8 cellular contexts compared by ENCODE assay signal in genomic region chr17:19648475-19649406, GRCh38. TPM values are rescaled to one million over a fixed set of nuclear protein-coding genes. Genes with fewer than 3 reads are reported as not detected.
DNase-seq lines count a peak whose midpoint lies in the region; ATAC-seq and TF ChIP-seq lines count a peak whose summit lies in the region.

Gene ALDH3A2, plus strand, starts transcription at chr17:19648751. Its CDS starts 221 bp downstream, at chr17:19648972.

- peak within 1 kb of the TSS; percentile 89 for H3K4me3 ChIP-seq in left ventricle myocardium inferior
- H3K4me3 ChIP-seq in prostate gland: peak within 1 kb of the TSS; percentile 69 to 71
- peak within 1 kb of the TSS; percentile 66 for H3K4me3 ChIP-seq in urinary bladder (ENCODE audit: low read depth, low read length)

- under 1% methylated on average over 61 of the region's 73 CpGs for WGBS in prostate gland
- WGBS in urinary bladder: under 1% methylated on average over 73 of the region's 73 CpGs

- DNase-seq in NCI-H187 (lab: John Stamatoyannopoulos, UW): peak; percentile 66 to 89
- peak; percentile 98 for DNase-seq in left ventricle myocardium inferior
- peak; percentile 98 for DNase-seq in prostate gland (ENCODE audit: low spot score)

- H3K27ac ChIP-seq in angular gyrus (ENCODE audit: low read depth, low read length) (peak within 1 kb of the TSS; percentile 99), left ventricle myocardium inferior (replicated peaks) (peak within 1 kb of the TSS; percentile 97), prostate gland (peak within 1 kb of the TSS; percentile 95 to 97), urinary bladder (ENCODE audit: low read depth) (peak within 1 kb of the TSS; percentile 80)

- H3K27me3 ChIP-seq in left ventricle myocardium inferior (ENCODE audit: low read depth) (no peaks in the 10 kb centered on the region), prostate gland (replicated peaks; ENCODE audit: insufficient read depth) (no peaks in the 10 kb centered on the region)

- peak; percentile 92 for ATAC-seq in GM18502 (IDR thresholded peaks at IDR 0.05; ENCODE audit: poor library complexity, unreplicated experiment)
- peak; percentile 78 for ATAC-seq in HG02938 (IDR thresholded peaks at IDR 0.05; ENCODE audit: unreplicated experiment)

- peaks cover 9% of the 10 kb centered on the region for H3K36me3 ChIP-seq in left ventricle myocardium inferior
- H3K36me3 ChIP-seq in prostate gland: peaks cover 0 to 7% of the 10 kb centered on the region in 2 donors
- no peaks in the 10 kb centered on the region for H3K36me3 ChIP-seq in urinary bladder (ENCODE audit: insufficient read depth)

- intact Hi-C loops in T-helper 2 cell treated with Interferon-gamma antibody and Interleukin-4, amounts not matched to agents 100 ng/mL and 5 ng/mL, for 36 hours (cut with micrococcal nuclease): loop anchor here (2.0 to 5.0 kb wide), 3 partner anchors 134 to 286 kb away; partner anchors contain the start of genes B9D1 and MAPK7
- intact Hi-C loops in left ventricle myocardium inferior (cut with micrococcal nuclease): no loop called here
- intact Hi-C loops in prostate gland (cut with DNase I): loop anchor here (5.0 kb wide), 3 partner anchors 79 to 271 kb away; partner anchors contain the start of gene MAPK7

- peak; percentile 22 for TF ChIP-seq CTCF in left ventricle myocardium inferior (IDR thresholded peaks at IDR 0.05; ENCODE audit: borderline replicate concordance)
- peak in 1 of 4 experiments; percentile 18 for TF ChIP-seq CTCF in prostate gland (IDR thresholded peaks at IDR 0.05)

- H3K4me1 ChIP-seq in left ventricle myocardium inferior: peaks cover 69% of the 10 kb centered on the region
- H3K4me1 ChIP-seq in prostate gland (replicated peaks): peaks cover 20% of the 10 kb centered on the region
- H3K4me1 ChIP-seq in urinary bladder (ENCODE audit: insufficient read depth): no peaks in the 10 kb centered on the region

- no peaks in the 10 kb centered on the region for H3K9me3 ChIP-seq in left ventricle myocardium inferior (replicated peaks)
- no peaks in the 10 kb centered on the region for H3K9me3 ChIP-seq in prostate gland

- TF ChIP-seq POLR2A in prostate gland (IDR thresholded peaks at IDR 0.05): peak; percentile 96

RNA-seq across cellular contexts. Expression of gene ALDH3A2, which starts in this region (rescaled TPM):
- 30.1 and 32.4 TPM in 2 replicates for total RNA-seq in T-helper 2 cell treated with Interferon-gamma antibody and Interleukin-4, amounts not matched to agents 100 ng/mL and 5 ng/mL, for 36 hours
- 65.2 TPM for total RNA-seq in left ventricle myocardium inferior
- 100 to 1,000 TPM; 202 to 357 TPM for total RNA-seq in prostate gland
- 92.0 TPM for total RNA-seq in urinary bladder
- 43.7 TPM for polyA plus RNA-seq in urinary bladder

Comparison
In these comparisons a context has a peak if more than half of its experiments do, and no peak if none do; other contexts are left out.
1. Peak in every context shown above with its lines: DNase-seq, ATAC-seq, H3K4me3 ChIP-seq and H3K27ac ChIP-seq.